Comparison of ENCODE assay signal across 1 cellular context in the genomic region with DNA sequence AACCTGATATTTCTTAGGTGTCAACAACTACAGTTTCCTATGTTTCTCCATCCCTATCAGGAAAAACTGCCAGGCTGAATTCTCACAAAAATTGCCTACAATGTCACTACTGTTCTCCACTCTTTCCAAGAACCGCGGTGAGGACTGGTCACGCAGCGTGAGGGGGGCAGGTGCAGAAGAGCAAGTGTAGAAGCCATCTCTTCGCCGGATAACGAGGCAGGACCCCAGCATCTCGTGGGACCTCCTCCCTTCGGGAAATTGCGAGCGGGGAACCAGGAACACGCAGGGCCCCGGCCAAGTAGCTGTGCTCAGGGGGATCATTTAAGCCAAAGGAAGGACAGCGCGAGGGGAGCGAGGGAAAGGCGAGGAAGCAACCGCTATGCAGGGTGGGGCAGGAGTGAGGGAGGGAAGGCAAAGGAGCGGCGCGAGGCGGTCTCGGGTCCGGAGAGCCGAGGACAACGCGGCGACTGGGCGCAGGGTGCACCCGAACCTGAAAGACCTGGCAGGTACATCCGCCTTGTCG.
A peak's percentile ranks its signal among the peaks of the same experiment; 100 is the strongest.
TF ChIP-seq lines count a peak whose summit lies in the region.

No MANE protein-coding gene starts in this region.

TF ChIP-seq in HepG2, 621 proteins besides CTCF, POLR2A, EP300 and RAD21 (continued from another document and continues in another):
- TF ChIP-seq, protein P1, sequence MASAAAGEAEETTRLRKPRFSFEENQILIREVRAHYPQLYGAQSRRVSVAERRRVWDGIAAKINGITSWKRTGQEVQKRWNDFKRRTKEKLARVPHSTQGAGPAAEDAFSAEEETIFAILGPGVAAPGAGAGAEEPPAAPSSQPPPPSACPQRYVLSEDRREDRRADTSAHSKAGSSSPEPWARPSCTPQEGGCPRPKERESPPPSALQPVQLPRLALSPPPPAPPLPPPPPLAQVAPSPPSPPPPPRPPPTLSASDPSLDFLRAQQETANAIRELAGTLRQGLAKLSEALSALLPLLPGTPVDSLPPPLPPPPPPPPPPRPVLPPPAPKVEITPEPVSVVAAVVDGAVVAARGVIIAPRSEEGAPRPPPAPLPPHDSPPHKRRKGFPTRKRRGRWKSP (CRISPR knock-in tag; IDR thresholded peaks at IDR 0.05) = no peak; the same call in 1 of the 2 replicates
- TF ChIP-seq MATR3 (CRISPR knock-in tag; IDR thresholded peaks at IDR 0.05) (no peak), ZNF230 (CRISPR knock-in tag; IDR thresholded peaks at IDR 0.05) (peak; percentile 7; the same call in 1 of the 2 replicates), SP5 (CRISPR knock-in tag; IDR thresholded peaks at IDR 0.05; ENCODE audit: borderline replicate concordance, low read depth) (0 out of 2 replicates have a peak, but pooled peaks have one; percentile 16), PCBP1 (IDR thresholded peaks at IDR 0.05; ENCODE audit: borderline replicate concordance, low read depth, low read length) (peak; percentile 50; the same call in 1 of the 2 replicates), NR1H2 (CRISPR knock-in tag; IDR thresholded peaks at IDR 0.05; ENCODE audit: borderline replicate concordance, low read depth) (0 out of 2 replicates have a peak, but pooled peaks have one; percentile 40), ZNF615 (CRISPR knock-in tag; IDR thresholded peaks at IDR 0.05; ENCODE audit: borderline replicate concordance) (no peak), STAT6 (CRISPR knock-in tag; IDR thresholded peaks at IDR 0.05; ENCODE audit: borderline replicate concordance) (peak; percentile 2; the same call in 1 of the 2 replicates), REXO4 (CRISPR knock-in tag; IDR thresholded peaks at IDR 0.05; ENCODE audit: borderline replicate concordance) (0 out of 2 replicates have a peak, but pooled peaks have one; percentile 31), PRDM10 (CRISPR knock-in tag; IDR thresholded peaks at IDR 0.05; ENCODE audit: low read depth) (0 out of 2 replicates have a peak, but pooled peaks have one; percentile 4), KMT2A (CRISPR knock-in tag; IDR thresholded peaks at IDR 0.05) (no peak), ZNF275 (CRISPR knock-in tag; IDR thresholded peaks at IDR 0.05; ENCODE audit: borderline replicate concordance) (no peak), MTA1 (CRISPR knock-in tag; IDR thresholded peaks at IDR 0.05; ENCODE audit: borderline replicate concordance) (0 out of 2 replicates have a peak, but pooled peaks have one; percentile 4), SIN3A (IDR thresholded peaks at IDR 0.05; ENCODE audit: borderline replicate concordance, low read depth, low read length) (peak; percentile 61; the same call in 1 of the 2 replicates), ZBTB1 (CRISPR knock-in tag; IDR thresholded peaks at IDR 0.05; ENCODE audit: borderline replicate concordance) (no peak)
- TF ChIP-seq, protein P2, sequence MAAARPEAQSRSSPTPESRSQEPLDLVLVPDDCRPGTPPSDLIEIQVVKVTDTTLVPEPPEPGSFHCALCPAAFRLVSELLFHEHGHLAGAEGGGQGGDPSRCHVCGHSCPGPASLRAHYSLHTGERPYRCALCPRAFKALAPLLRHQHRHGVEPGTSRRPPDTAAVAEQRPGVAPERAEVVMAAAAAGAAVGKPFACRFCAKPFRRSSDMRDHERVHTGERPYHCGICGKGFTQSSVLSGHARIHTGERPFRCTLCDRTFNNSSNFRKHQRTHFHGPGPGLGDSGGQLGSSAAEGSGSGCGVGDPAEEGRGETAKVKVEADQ (CRISPR knock-in tag; IDR thresholded peaks at IDR 0.05; ENCODE audit: borderline replicate concordance) = no peak
- TF ChIP-seq, protein P3, sequence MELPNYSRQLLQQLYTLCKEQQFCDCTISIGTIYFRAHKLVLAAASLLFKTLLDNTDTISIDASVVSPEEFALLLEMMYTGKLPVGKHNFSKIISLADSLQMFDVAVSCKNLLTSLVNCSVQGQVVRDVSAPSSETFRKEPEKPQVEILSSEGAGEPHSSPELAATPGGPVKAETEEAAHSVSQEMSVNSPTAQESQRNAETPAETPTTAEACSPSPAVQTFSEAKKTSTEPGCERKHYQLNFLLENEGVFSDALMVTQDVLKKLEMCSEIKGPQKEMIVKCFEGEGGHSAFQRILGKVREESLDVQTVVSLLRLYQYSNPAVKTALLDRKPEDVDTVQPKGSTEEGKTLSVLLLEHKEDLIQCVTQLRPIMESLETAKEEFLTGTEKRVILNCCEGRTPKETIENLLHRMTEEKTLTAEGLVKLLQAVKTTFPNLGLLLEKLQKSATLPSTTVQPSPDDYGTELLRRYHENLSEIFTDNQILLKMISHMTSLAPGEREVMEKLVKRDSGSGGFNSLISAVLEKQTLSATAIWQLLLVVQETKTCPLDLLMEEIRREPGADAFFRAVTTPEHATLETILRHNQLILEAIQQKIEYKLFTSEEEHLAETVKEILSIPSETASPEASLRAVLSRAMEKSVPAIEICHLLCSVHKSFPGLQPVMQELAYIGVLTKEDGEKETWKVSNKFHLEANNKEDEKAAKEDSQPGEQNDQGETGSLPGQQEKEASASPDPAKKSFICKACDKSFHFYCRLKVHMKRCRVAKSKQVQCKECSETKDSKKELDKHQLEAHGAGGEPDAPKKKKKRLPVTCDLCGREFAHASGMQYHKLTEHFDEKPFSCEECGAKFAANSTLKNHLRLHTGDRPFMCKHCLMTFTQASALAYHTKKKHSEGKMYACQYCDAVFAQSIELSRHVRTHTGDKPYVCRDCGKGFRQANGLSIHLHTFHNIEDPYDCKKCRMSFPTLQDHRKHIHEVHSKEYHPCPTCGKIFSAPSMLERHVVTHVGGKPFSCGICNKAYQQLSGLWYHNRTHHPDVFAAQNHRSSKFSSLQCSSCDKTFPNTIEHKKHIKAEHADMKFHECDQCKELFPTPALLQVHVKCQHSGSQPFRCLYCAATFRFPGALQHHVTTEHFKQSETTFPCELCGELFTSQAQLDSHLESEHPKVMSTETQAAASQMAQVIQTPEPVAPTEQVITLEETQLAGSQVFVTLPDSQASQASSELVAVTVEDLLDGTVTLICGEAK (IDR thresholded peaks at IDR 0.05) = no peak
- TF ChIP-seq, protein P3 (CRISPR knock-in tag; IDR thresholded peaks at IDR 0.05) = no peak
- TF ChIP-seq, protein P4, sequence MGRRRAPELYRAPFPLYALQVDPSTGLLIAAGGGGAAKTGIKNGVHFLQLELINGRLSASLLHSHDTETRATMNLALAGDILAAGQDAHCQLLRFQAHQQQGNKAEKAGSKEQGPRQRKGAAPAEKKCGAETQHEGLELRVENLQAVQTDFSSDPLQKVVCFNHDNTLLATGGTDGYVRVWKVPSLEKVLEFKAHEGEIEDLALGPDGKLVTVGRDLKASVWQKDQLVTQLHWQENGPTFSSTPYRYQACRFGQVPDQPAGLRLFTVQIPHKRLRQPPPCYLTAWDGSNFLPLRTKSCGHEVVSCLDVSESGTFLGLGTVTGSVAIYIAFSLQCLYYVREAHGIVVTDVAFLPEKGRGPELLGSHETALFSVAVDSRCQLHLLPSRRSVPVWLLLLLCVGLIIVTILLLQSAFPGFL (CRISPR knock-in tag; IDR thresholded peaks at IDR 0.05) = 0 out of 2 replicates have a peak, but pooled peaks have one; percentile 12
- TF ChIP-seq, protein P5, sequence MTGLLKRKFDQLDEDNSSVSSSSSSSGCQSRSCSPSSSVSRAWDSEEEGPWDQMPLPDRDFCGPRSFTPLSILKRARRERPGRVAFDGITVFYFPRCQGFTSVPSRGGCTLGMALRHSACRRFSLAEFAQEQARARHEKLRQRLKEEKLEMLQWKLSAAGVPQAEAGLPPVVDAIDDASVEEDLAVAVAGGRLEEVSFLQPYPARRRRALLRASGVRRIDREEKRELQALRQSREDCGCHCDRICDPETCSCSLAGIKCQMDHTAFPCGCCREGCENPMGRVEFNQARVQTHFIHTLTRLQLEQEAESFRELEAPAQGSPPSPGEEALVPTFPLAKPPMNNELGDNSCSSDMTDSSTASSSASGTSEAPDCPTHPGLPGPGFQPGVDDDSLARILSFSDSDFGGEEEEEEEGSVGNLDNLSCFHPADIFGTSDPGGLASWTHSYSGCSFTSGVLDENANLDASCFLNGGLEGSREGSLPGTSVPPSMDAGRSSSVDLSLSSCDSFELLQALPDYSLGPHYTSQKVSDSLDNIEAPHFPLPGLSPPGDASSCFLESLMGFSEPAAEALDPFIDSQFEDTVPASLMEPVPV (CRISPR knock-in tag; IDR thresholded peaks at IDR 0.05) = 0 out of 2 replicates have a peak, but pooled peaks have one; percentile 4
- TF ChIP-seq, protein P6, sequence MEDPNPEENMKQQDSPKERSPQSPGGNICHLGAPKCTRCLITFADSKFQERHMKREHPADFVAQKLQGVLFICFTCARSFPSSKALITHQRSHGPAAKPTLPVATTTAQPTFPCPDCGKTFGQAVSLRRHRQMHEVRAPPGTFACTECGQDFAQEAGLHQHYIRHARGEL (CRISPR knock-in tag; IDR thresholded peaks at IDR 0.05) = peak; percentile 12; the same call in 1 of the 2 replicates
- TF ChIP-seq, protein P7, sequence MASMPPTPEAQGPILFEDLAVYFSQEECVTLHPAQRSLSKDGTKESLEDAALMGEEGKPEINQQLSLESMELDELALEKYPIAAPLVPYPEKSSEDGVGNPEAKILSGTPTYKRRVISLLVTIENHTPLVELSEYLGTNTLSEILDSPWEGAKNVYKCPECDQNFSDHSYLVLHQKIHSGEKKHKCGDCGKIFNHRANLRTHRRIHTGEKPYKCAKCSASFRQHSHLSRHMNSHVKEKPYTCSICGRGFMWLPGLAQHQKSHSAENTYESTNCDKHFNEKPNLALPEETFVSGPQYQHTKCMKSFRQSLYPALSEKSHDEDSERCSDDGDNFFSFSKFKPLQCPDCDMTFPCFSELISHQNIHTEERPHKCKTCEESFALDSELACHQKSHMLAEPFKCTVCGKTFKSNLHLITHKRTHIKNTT (CRISPR knock-in tag; IDR thresholded peaks at IDR 0.05) = no peak
